In genomic region chr3:30945291-30945690, GRCh38 we compare ENCODE assay signal across 20 cellular contexts. TPM values are rescaled to one million over a fixed set of nuclear protein-coding genes. Genes with fewer than 3 reads are reported as not detected.
"Had no signal": no experiment of that assay in that cellular context is flagged by ENCODE, and none has a peak within 500 bp of the region (broad histone marks: within the 10 kb centered on the region; RNA-seq: fewer than 3 reads in every experiment).

No MANE protein-coding gene starts in this region.

- H3K27me3 Mint-ChIP-seq: activated CD4-positive, alpha-beta T cell treated with anti-CD3 and anti-CD28 coated beads, Interleukin-2, amount 10 ng/mL, durations not matched to agents 24 days and 14 days; activated CD8-positive, alpha-beta memory T cell treated with anti-CD3 and anti-CD28 coated beads, Interleukin-2, amount 10 ng/mL, durations not matched to agents 7 days and 5 days; activated naive CD4-positive, alpha-beta T cell treated with anti-CD3 and anti-CD28 coated beads, Interleukin-2, amount 10 ng/mL, durations not matched to agents 7 days and 5 days; activated naive CD8-positive, alpha-beta T cell treated with anti-CD3 and anti-CD28 coated beads for 36 hours; T-helper 17 cell had no signal

- H3K4me3 Mint-ChIP-seq: activated B cell treated with CpG ODN at 0.5 μM for 24 hours; activated CD4-positive, alpha-beta T cell treated with anti-CD3 and anti-CD28 coated beads, Interleukin-2, amount 10 ng/mL, durations not matched to agents 24 days and 14 days; activated CD8-positive, alpha-beta memory T cell treated with anti-CD3 and anti-CD28 coated beads, Interleukin-2, amount 10 ng/mL, durations not matched to agents 7 days and 5 days; activated naive CD4-positive, alpha-beta T cell treated with anti-CD3 and anti-CD28 coated beads, Interleukin-2, amount 10 ng/mL, durations not matched to agents 7 days and 5 days; activated naive CD8-positive, alpha-beta T cell treated with anti-CD3 and anti-CD28 coated beads for 36 hours; activated T-cell treated with anti-CD3 and anti-CD28 coated beads, Interleukin-2, amount 50 U/mL, for 24 hours; T-helper 17 cell had no signal

- H3K4me1 Mint-ChIP-seq: activated B cell treated with CpG ODN at 0.5 μM for 24 hours; activated CD8-positive, alpha-beta memory T cell treated with anti-CD3 and anti-CD28 coated beads, Interleukin-2, amount 10 ng/mL, durations not matched to agents 7 days and 5 days; T-helper 17 cell had no signal

- H3K4me2 ChIP-seq: KMS-11 had no signal

- H3K36me3 Mint-ChIP-seq: activated naive CD4-positive, alpha-beta T cell treated with anti-CD3 and anti-CD28 coated beads, Interleukin-2, amount 10 ng/mL, durations not matched to agents 7 days and 5 days had no signal

- DNase-seq: activated B cell treated with CpG ODN at 0.5 μM for 24 hours; activated CD4-positive, alpha-beta T cell treated with anti-CD3 and anti-CD28 coated beads for 1 hour; activated CD4-positive, alpha-beta T cell treated with anti-CD3 and anti-CD28 coated beads, Interleukin-2, amount 10 ng/mL, durations not matched to agents 24 days and 14 days; activated CD4-positive, alpha-beta T cell treated with anti-CD3 and anti-CD28 coated beads, Interleukin-2, amount 50 U/mL, for 48 hours; activated CD8-positive, alpha-beta memory T cell treated with anti-CD3 and anti-CD28 coated beads, Interleukin-2, amount 10 ng/mL, durations not matched to agents 7 days and 5 days; activated gamma-delta T cell treated with Interleukin-2 at 50 U/mL for 16 hours; activated naive CD4-positive, alpha-beta T cell treated with anti-CD3 and anti-CD28 coated beads, Interleukin-2, amount 10 ng/mL, durations not matched to agents 7 days and 5 days; activated naive CD8-positive, alpha-beta T cell treated with anti-CD3 and anti-CD28 coated beads for 36 hours; activated T-cell treated with anti-CD3 and anti-CD28 coated beads, Interleukin-2, amount 50 U/mL, for 24 hours; cerebellar nuclear complex; MM.1S; NCI-H1105 treated with DMSO at 0.1 percent for 48 hours; NCI-H1436 treated with DMSO at 0.1 percent for 48 hours; NCI-H187; NCI-H2081; NCI-H510A treated with DMSO at 0.1 percent for 48 hours; SHP77 treated with DMSO at 0.1 percent for 48 hours; T-helper 17 cell; T-helper 9 cell had no signal

- ATAC-seq: activated CD8-positive, alpha-beta memory T cell treated with anti-CD3 and anti-CD28 coated beads, Interleukin-2, amount 10 ng/mL, durations not matched to agents 7 days and 5 days; T-helper 17 cell had no signal

- H3K9ac ChIP-seq: KMS-11 had no signal

- H3K27ac ChIP-seq: KMS-11 had no signal

RNA-seq across cellular contexts. Expression of gene GADL1, which starts 50.8 kb away (rescaled TPM):
- total RNA-seq: activated B cell treated with CpG ODN at 0.5 μM for 24 hours; activated CD4-positive, alpha-beta T cell treated with anti-CD3 and anti-CD28 coated beads, Interleukin-2, amount 10 ng/mL, durations not matched to agents 24 days and 14 days; activated CD8-positive, alpha-beta memory T cell treated with anti-CD3 and anti-CD28 coated beads, Interleukin-2, amount 10 ng/mL, durations not matched to agents 7 days and 5 days; activated naive CD8-positive, alpha-beta T cell treated with anti-CD3 and anti-CD28 coated beads for 36 hours; T-helper 17 cell had no signal
